ENCODE assay signal across 10 cellular contexts in genomic region chr3:3109407-3110298, GRCh38. TPM values are rescaled to one million over a fixed set of nuclear protein-coding genes. Genes with fewer than 3 reads are reported as not detected.
DNase-seq lines count a peak whose midpoint lies in the region; ATAC-seq and TF ChIP-seq lines count a peak whose summit lies in the region.
"Had no signal": no experiment of that assay in that cellular context is flagged by ENCODE, and none has a peak within 500 bp of the region (broad histone marks: within the 10 kb centered on the region; RNA-seq: fewer than 3 reads in every experiment).

No MANE protein-coding gene starts in this region.

- no TSS peak for BruUV-seq in mammary epithelial cell (replicated peaks; lab: Mats Ljungman, UMichigan)

- peaks cover 7% of the 10 kb centered on the region for H3K27me3 Mint-ChIP-seq in activated T-cell treated with anti-CD3 and anti-CD28 coated beads, Interleukin-2, amount 50 U/mL, for 72 hours (ENCODE audit: low read depth)
- no peaks in the 10 kb centered on the region for H3K27me3 Mint-ChIP-seq in stimulated activated memory B cell treated with anti-CD40 and anti-IgM and Interleukin-4, amounts not matched to agents 10 μg/mL and 1 μg/mL and 100 μg/mL, for 72 hours

- TF ChIP-seq CTCF in VCaP (conservative IDR thresholded peaks at IDR 0.05) (no peak), mammary epithelial cell (conservative IDR thresholded peaks at IDR 0.05 in 1 of 2, IDR thresholded peaks at IDR 0.05 in 1 of 2; ENCODE audit: extremely low read depth in 1 of 2, insufficient read depth in 1 of 2, low read depth in 1 of 2, low read length in 2 of 2) (no peak)

- no peak overlapping the region for H2AFZ ChIP-seq in mammary epithelial cell (ENCODE audit: low read depth, low read length)

- CTCF ChIA-PET in mammary epithelial cell (lab: Charles Lee; ENCODE audit: low non-redundant PET) = no interaction called here

- H3K9me3 Mint-ChIP-seq in activated T-cell treated with anti-CD3 and anti-CD28 coated beads, Interleukin-2, amount 50 U/mL, for 72 hours = no peaks in the 10 kb centered on the region
- H3K9me3 Mint-ChIP-seq in stimulated activated memory B cell treated with anti-CD40 and anti-IgM and Interleukin-4, amounts not matched to agents 10 μg/mL and 1 μg/mL and 100 μg/mL, for 72 hours = no peaks in the 10 kb centered on the region

- no peaks in the 10 kb centered on the region for H3K27me3 ChIP-seq in mammary epithelial cell (ENCODE audit: insufficient read depth, low read length)

- H3K27ac Mint-ChIP-seq in activated T-cell treated with anti-CD3 and anti-CD28 coated beads, Interleukin-2, amount 50 U/mL, for 72 hours = peak overlapping the region; percentile 90
- peak overlapping the region; percentile 77 for H3K27ac Mint-ChIP-seq in stimulated activated memory B cell treated with anti-CD40 and anti-IgM and Interleukin-4, amounts not matched to agents 10 μg/mL and 1 μg/mL and 100 μg/mL, for 72 hours

- H3K4me1 Mint-ChIP-seq in activated T-cell treated with anti-CD3 and anti-CD28 coated beads, Interleukin-2, amount 50 U/mL, for 72 hours (ENCODE audit: low read depth) = peaks cover 20% of the 10 kb centered on the region
- peaks cover 52% of the 10 kb centered on the region for H3K4me1 Mint-ChIP-seq in stimulated activated memory B cell treated with anti-CD40 and anti-IgM and Interleukin-4, amounts not matched to agents 10 μg/mL and 1 μg/mL and 100 μg/mL, for 72 hours

- peak in 1 of 2 donors; percentile 9 for DNase-seq in activated T-cell treated with anti-CD3 and anti-CD28 coated beads, Interleukin-2, amount 50 U/mL, for 72 hours
- no peak for DNase-seq in activated T-cell treated with anti-CD3 and anti-CD28 coated beads, Interleukin-2, amount 50 U/mL, for 1 hour
- DNase-seq in mammary epithelial cell (no peak), NCI-H1048 (lab: John Stamatoyannopoulos, UW) (no peak), H4 (ENCODE audit: low spot score) (no peak)

- no peaks in the 10 kb centered on the region for H4K20me1 ChIP-seq in mammary epithelial cell (ENCODE audit: insufficient read depth, low read length)

- no peak overlapping the region for H3K4me2 ChIP-seq in mammary epithelial cell (ENCODE audit: insufficient read depth, low read depth, low read length)

- H3K27ac ChIP-seq in VCaP = peak overlapping the region; percentile 40
- no peak overlapping the region for H3K27ac ChIP-seq in mammary epithelial cell (ENCODE audit: insufficient read depth, low read depth, low read length)

- H3K36me3 Mint-ChIP-seq in activated T-cell treated with anti-CD3 and anti-CD28 coated beads, Interleukin-2, amount 50 U/mL, for 72 hours (ENCODE audit: insufficient read depth in 2 of 2) = no peaks in the 10 kb centered on the region
- no peaks in the 10 kb centered on the region for H3K36me3 Mint-ChIP-seq in stimulated activated memory B cell treated with anti-CD40 and anti-IgM and Interleukin-4, amounts not matched to agents 10 μg/mL and 1 μg/mL and 100 μg/mL, for 72 hours

- H3K4me3 ChIP-seq in mammary epithelial cell (replicated peaks in 1 of 3; ENCODE audit: insufficient read depth in 1 of 3, low read depth in 2 of 3, low read length in 3 of 3) = no peak overlapping the region

- H3K79me2 ChIP-seq in mammary epithelial cell (ENCODE audit: insufficient read depth, low read length) = no peaks in the 10 kb centered on the region

- 53% methylated on average over 11 of the region's 11 CpGs for whole genome bisulfite sequencing in mammary epithelial cell (ENCODE audit: low coverage, missing lambda C conversion rate)

- H3K4me1 ChIP-seq in mammary epithelial cell (ENCODE audit: insufficient read depth, low read length) = no peaks in the 10 kb centered on the region

- H3K9me3 ChIP-seq in mammary epithelial cell (replicated peaks; ENCODE audit: insufficient read depth, low read length) = no peaks in the 10 kb centered on the region

- dilution Hi-C loops in mammary epithelial cell (cut with HindIII; ENCODE audit: low sequenced_read_pairs) = no loop called here

- intact Hi-C loops in mammary epithelial cell (cut with micrococcal nuclease) = no loop called here

- H3K36me3 ChIP-seq in mammary epithelial cell (ENCODE audit: insufficient read depth, low read length) = no peaks in the 10 kb centered on the region

- H3K4me3 Mint-ChIP-seq in activated T-cell treated with anti-CD3 and anti-CD28 coated beads, Interleukin-2, amount 50 U/mL, for 72 hours = peak overlapping the region; percentile 27 to 88
- H3K4me3 Mint-ChIP-seq in stimulated activated memory B cell treated with anti-CD40 and anti-IgM and Interleukin-4, amounts not matched to agents 10 μg/mL and 1 μg/mL and 100 μg/mL, for 72 hours = peak overlapping the region; percentile 62

- no peak overlapping the region for H3K9ac ChIP-seq in mammary epithelial cell (ENCODE audit: insufficient read depth, low read length)

- peak; percentile 59 to 63 for ATAC-seq in activated T-cell treated with anti-CD3 and anti-CD28 coated beads, Interleukin-2, amount 50 U/mL, for 72 hours (replicated peaks in 1 of 2)
- peak; percentile 55 for ATAC-seq in HG03025 (IDR thresholded peaks at IDR 0.05; ENCODE audit: low FRiP score, unreplicated experiment)
- peak; percentile 70 for ATAC-seq in stimulated activated memory B cell treated with anti-CD40 and anti-IgM and Interleukin-4, amounts not matched to agents 10 μg/mL and 1 μg/mL and 100 μg/mL, for 72 hours

- in situ Hi-C loops in mammary epithelial cell (cut with MboI; ENCODE audit: low sequenced_read_pairs in 2 of 2) = no loop called here

RNA-seq across cellular contexts. Expression of gene IL5RA, which starts 0.5 kb away (rescaled TPM):
- 1 to 10 TPM in 1 of 2 donors, under 1 TPM in 1; 0.77 to 1.5 TPM for total RNA-seq in activated T-cell treated with anti-CD3 and anti-CD28 coated beads, Interleukin-2, amount 50 U/mL, for 72 hours
- not detected for total RNA-seq in mammary epithelial cell
- polyA plus RNA-seq in mammary epithelial cell = not detected
- not detected for polyA minus RNA-seq in mammary epithelial cell
- total RNA-seq in H4 (2014; rRNA removed; shearing (Covaris generic)) = 0.10 TPM in 1 of 2 replicates, not detected in the other
- total RNA-seq: fibroblast of lung, pulmonary artery endothelial cell had no signal
- polyA plus RNA-seq: fibroblast of lung had no signal

RNA-seq across cellular contexts. Expression of gene TRNT1, which starts 17.1 kb away (rescaled TPM):
- 10 to 100 TPM; 33.6 to 41.5 TPM for total RNA-seq in activated T-cell treated with anti-CD3 and anti-CD28 coated beads, Interleukin-2, amount 50 U/mL, for 72 hours
- total RNA-seq in mammary epithelial cell = 10 to 100 TPM; 20.7 to 27.8 TPM
- 5.3 TPM for polyA plus RNA-seq in mammary epithelial cell
- polyA minus RNA-seq in mammary epithelial cell = 4.3 TPM
- 16.9 and 23.6 TPM in 2 replicates for total RNA-seq in H4 (2014; rRNA removed; shearing (Covaris generic))
